Comparison of ENCODE assay signal across 9 cellular contexts in the genomic region with DNA sequence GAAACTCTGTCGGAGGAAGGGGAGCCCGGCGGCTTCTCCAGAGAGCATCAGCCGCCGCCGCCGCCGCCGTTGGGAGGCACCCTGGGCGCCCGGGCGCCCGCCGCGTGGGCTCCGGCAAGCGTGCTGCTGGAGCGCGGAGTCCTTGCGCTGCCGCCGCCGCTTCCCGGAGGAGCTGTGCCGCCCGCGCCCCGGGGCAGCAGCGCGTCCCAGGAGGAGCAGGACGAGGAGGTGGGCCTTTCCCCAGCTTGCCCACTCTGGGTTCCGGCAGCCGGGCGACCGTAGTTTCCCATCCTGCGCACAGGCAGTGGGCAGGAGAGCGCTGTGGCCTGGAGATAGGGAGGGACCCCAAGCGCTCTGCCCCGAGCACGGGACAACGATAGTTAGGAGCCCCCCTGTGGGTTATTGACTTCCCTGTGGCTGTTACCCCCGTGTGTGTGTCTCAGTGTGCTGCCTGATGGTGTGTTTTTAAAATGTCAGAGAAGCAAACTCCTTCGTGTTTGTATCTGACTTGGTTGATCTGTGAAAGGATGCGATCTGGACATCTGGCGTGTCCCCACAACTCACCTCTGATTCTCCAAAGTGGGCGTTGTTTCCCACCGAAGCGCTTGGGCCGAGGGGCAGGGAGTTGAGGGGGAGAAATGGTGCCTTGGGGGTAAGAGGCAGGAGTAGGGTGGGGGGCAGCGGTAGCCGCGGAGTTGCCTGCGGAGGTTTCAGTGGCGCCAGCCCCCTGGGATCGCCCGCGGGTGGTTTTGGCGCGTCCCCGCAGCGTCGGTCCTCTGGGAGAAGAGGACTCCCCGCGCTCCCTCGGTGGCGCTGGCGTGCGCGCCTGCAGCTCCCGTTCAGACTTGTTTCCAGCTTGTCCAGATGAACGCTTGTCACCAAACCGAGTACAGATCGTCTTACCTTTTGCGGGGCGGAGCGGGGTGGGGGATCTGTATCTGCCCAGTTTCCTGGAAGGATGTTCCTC. TPM values are rescaled to one million over a fixed set of nuclear protein-coding genes. Genes with fewer than 3 reads are reported as not detected.
DNase-seq lines count a peak whose midpoint lies in the region; ATAC-seq, FAIRE-seq and TF ChIP-seq lines count a peak whose summit lies in the region.
"Had no signal": no experiment of that assay in that cellular context is flagged by ENCODE, and none has a peak within 500 bp of the region (broad histone marks: within the 10 kb centered on the region; RNA-seq: fewer than 3 reads in every experiment).

No MANE protein-coding gene starts in this region.

- H3K27ac Mint-ChIP-seq in activated CD4-positive, alpha-beta T cell treated with anti-CD3 and anti-CD28 coated beads, Interleukin-2, amount 10 ng/mL, durations not matched to agents 24 days and 14 days = peak overlapping the region; percentile 2
- H3K27ac Mint-ChIP-seq in MCF 10A (ENCODE audit: low read depth, unreplicated experiment) = no peak overlapping the region

- FAIRE-seq in small intestine (lab: Jason Lieb, UNC) = no peak

- peaks cover 25% of the 10 kb centered on the region for H3K4me1 Mint-ChIP-seq in activated CD4-positive, alpha-beta T cell treated with anti-CD3 and anti-CD28 coated beads, Interleukin-2, amount 10 ng/mL, durations not matched to agents 24 days and 14 days
- H3K4me1 Mint-ChIP-seq in MCF 10A (ENCODE audit: insufficient read depth, unreplicated experiment) = peaks cover 16% of the 10 kb centered on the region

- H3K36me3 ChIP-seq in small intestine (ENCODE audit: control insufficient read depth in 2 of 2, insufficient read depth in 2 of 2, low read length in 2 of 2) = no peaks in the 10 kb centered on the region

- intact Hi-C loops in activated CD4-positive, alpha-beta T cell treated with anti-CD3 and anti-CD28 coated beads, Interleukin-2, amount 10 ng/mL, durations not matched to agents 24 days and 14 days (cut with micrococcal nuclease) = loop anchor here (2.0 to 5.0 kb wide), 3 partner anchors 20 to 290 kb away; no protein-coding TSS in a partner anchor
- intact Hi-C loops in MCF 10A (cut with micrococcal nuclease) = loop anchor here (5.0 kb wide), 2 partner anchors 45 to 290 kb away; no protein-coding TSS in a partner anchor

- no peaks in the 10 kb centered on the region for H3K9me3 ChIP-seq in small intestine (ENCODE audit: control insufficient read depth, low read depth)

- BruUV-seq in MCF 10A (replicated peaks; lab: Mats Ljungman, UMichigan) = no TSS peak

- peaks cover 2% of the 10 kb centered on the region in 2 donors for H3K27me3 ChIP-seq in small intestine (ENCODE audit: control insufficient read depth in 2 of 2, insufficient read depth in 2 of 2, low read length in 2 of 2)

- no peak for TF ChIP-seq CTCF in MCF 10A (IDR thresholded peaks at IDR 0.05; ENCODE audit: unreplicated experiment)

- peak; percentile 72 for DNase-seq in activated CD4-positive, alpha-beta T cell treated with anti-CD3 and anti-CD28 coated beads, Interleukin-2, amount 10 ng/mL, durations not matched to agents 24 days and 14 days
- no peak for DNase-seq in activated CD4-positive, alpha-beta T cell treated with anti-CD3 and anti-CD28 coated beads for 1 hour
- DNase-seq in NCI-H69 (lab: John Stamatoyannopoulos, UW) (peak; percentile 92), MCF 10A (ENCODE audit: unreplicated experiment) (peak; percentile 27), iris pigment epithelial cell (ENCODE audit: low read depth) (peak; percentile 10), small intestine (no peak), cerebellum (ENCODE audit: low spot score) (no peak)

- peak overlapping the region; percentile 10 to 60 for H3K4me3 ChIP-seq in small intestine (ENCODE audit: low read depth in 1 of 2, low read length in 2 of 2)

- 1% methylated on average over 62 to 76 of the region's 76 CpGs for WGBS in small intestine, 3 donors

- no peaks in the 10 kb centered on the region for H3K9me3 Mint-ChIP-seq in activated CD4-positive, alpha-beta T cell treated with anti-CD3 and anti-CD28 coated beads, Interleukin-2, amount 10 ng/mL, durations not matched to agents 24 days and 14 days
- no peaks in the 10 kb centered on the region for H3K9me3 Mint-ChIP-seq in MCF 10A (ENCODE audit: unreplicated experiment)

- H3K4me3 Mint-ChIP-seq in activated CD4-positive, alpha-beta T cell treated with anti-CD3 and anti-CD28 coated beads, Interleukin-2, amount 10 ng/mL, durations not matched to agents 24 days and 14 days = peak overlapping the region; percentile 88
- H3K4me3 Mint-ChIP-seq in MCF 10A (ENCODE audit: unreplicated experiment) = peak overlapping the region; percentile 84

- peaks cover 0 to 4% of the 10 kb centered on the region in 2 donors for H3K4me1 ChIP-seq in small intestine (ENCODE audit: control insufficient read depth in 2 of 2, insufficient read depth in 1 of 2, low read depth in 1 of 2, low read length in 1 of 2)

- H3K27ac ChIP-seq in small intestine (ENCODE audit: low read depth in 1 of 2, low read length in 1 of 2) = peak overlapping the region in 1 of 2 donors; percentile 13
- H3K27ac ChIP-seq: epithelial cell of prostate had no signal

- ATAC-seq in HG02885 (IDR thresholded peaks at IDR 0.05; ENCODE audit: poor library complexity, unreplicated experiment) = peak; percentile 27

- H3K27me3 Mint-ChIP-seq in activated CD4-positive, alpha-beta T cell treated with anti-CD3 and anti-CD28 coated beads, Interleukin-2, amount 10 ng/mL, durations not matched to agents 24 days and 14 days = peaks cover 71% of the 10 kb centered on the region
- H3K27me3 Mint-ChIP-seq in MCF 10A (ENCODE audit: insufficient read depth, unreplicated experiment) = peaks cover 80% of the 10 kb centered on the region

- CTCF ChIA-PET in MCF 10A (lab: Yijun Ruan, JAX) = interaction anchor here (0.8 to 1.7 kb wide), 5 partner anchors 145 to 317 kb away, joined by 3 to 10 read pairs (median 5); no protein-coding TSS in a partner anchor

- H3K36me3 Mint-ChIP-seq in activated CD4-positive, alpha-beta T cell treated with anti-CD3 and anti-CD28 coated beads, Interleukin-2, amount 10 ng/mL, durations not matched to agents 24 days and 14 days (ENCODE audit: low read depth) = no peaks in the 10 kb centered on the region
- H3K36me3 Mint-ChIP-seq in MCF 10A (ENCODE audit: insufficient read depth, unreplicated experiment) = no peaks in the 10 kb centered on the region

- POLR2A ChIA-PET in MCF 10A (lab: Yijun Ruan, JAX) = interaction anchor here (0.7 to 2.1 kb wide), 10 partner anchors 8 to 442 kb away, joined by 3 to 11 read pairs (median 4); no protein-coding TSS in a partner anchor

RNA-seq across cellular contexts. Expression of a gene that starts 0.9 kb away (rescaled TPM):
- 16.1 and 18.3 TPM in 2 replicates for total RNA-seq in activated CD4-positive, alpha-beta T cell treated with anti-CD3 and anti-CD28 coated beads, Interleukin-2, amount 10 ng/mL, durations not matched to agents 24 days and 14 days
- total RNA-seq in MCF 10A (2022) (26.5 and 26.8 TPM in 2 replicates), cerebellum (21.5 TPM)
- polyA plus RNA-seq in small intestine = 1 to 10 TPM; 3.0 to 4.7 (median 4.4) TPM

Comparison
In these comparisons a context has a peak if more than half of its experiments do, and no peak if none do; other contexts are left out.
1. DNase-seq: peak in activated CD4-positive, alpha-beta T cell treated with anti-CD3 and anti-CD28 coated beads, Interleukin-2, amount 10 ng/mL, durations not matched to agents 24 days and 14 days (single experiment), NCI-H69 (single experiment), MCF 10A (single experiment) and iris pigment epithelial cell (single experiment); none in activated CD4-positive, alpha-beta T cell treated with anti-CD3 and anti-CD28 coated beads for 1 hour (single experiment), small intestine (single experiment) and cerebellum (single experiment).